ENCODE assay signal across 8 cellular contexts in the genomic region with DNA sequence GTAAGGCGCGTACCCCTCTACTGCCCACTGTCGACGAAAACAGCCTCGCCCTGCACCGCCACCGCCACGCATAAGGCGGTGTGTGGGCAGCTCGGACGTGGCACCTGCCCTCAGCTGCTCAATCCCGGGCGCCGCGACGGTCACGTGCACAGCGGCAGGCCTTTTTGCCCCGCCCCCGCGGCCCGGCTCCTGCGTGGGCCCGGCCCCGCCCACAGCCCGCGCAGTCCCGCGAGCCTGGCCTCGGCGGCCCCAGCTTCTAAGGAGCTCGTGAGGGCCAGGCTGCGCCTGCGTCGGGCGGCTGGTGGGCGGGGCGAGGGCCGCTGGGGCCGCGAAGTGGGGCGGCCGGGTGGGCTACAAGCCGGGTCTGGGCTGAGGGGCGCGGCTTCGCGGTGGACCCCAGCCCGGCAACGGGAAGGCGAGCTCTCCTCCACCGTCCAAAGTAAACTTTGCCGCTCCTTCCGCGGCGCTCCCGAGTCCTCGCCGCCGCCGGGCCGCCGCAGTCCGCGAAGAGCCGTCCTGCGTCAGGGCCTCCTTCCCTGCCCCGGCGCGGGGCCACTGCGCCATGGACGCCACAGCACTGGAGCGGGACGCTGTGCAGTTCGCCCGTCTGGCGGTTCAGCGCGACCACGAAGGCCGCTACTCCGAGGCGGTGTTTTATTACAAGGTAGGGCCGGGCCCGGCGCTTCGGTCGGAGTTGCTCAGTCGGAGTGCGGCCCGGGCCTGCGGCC. TPM values are rescaled to one million over a fixed set of nuclear protein-coding genes. Genes with fewer than 3 reads are reported as not detected.
DNase-seq lines count a peak whose midpoint lies in the region; ATAC-seq, FAIRE-seq and TF ChIP-seq lines count a peak whose summit lies in the region.

Gene CAPN7 (plus strand): TSS at position 313 of the 728 bp plus-strand sequence. CDS start 250 bp downstream, at position 563.

- H3K27me3 ChIP-seq in astrocyte (ENCODE audit: insufficient read depth, low read length) (no peaks in the 10 kb centered on the region), iPS DF 6.9 (ENCODE audit: control insufficient read depth, insufficient read depth, low read length) (no peaks in the 10 kb centered on the region), skeletal muscle tissue (ENCODE audit: control insufficient read depth in 3 of 3, insufficient read depth in 3 of 3, low read length in 3 of 3) (no peaks in the 10 kb centered on the region)

- no peaks in the 10 kb centered on the region for H3K27me3 Mint-ChIP-seq in astrocyte (ENCODE audit: low read depth, unreplicated experiment)

- no peak for TF ChIP-seq CTCF in astrocyte (IDR thresholded peaks at IDR 0.05; ENCODE audit: insufficient read depth, low read depth, low read length)

- H3K27ac ChIP-seq in astrocyte (ENCODE audit: low read depth, low read length), result peak within 1 kb of the TSS; percentile 87
- H3K27ac ChIP-seq in iPS DF 6.9 (ENCODE audit: low read length), result no peak within 1 kb of the TSS
- H3K27ac ChIP-seq in skeletal muscle tissue (ENCODE audit: low read depth, low read length), result peak within 1 kb of the TSS; percentile 94

- no peaks in the 10 kb centered on the region for H3K36me3 ChIP-seq in astrocyte (ENCODE audit: insufficient read depth, low read length)
- H3K36me3 ChIP-seq in iPS DF 6.9 (ENCODE audit: control insufficient read depth, insufficient read depth, low read length), result no peaks in the 10 kb centered on the region
- peaks cover 0 to 3% (median 0%) of the 10 kb centered on the region in 3 donors for H3K36me3 ChIP-seq in skeletal muscle tissue (ENCODE audit: control insufficient read depth in 3 of 3, insufficient read depth in 3 of 3, low read length in 3 of 3)

- H4K20me1 ChIP-seq in astrocyte (ENCODE audit: insufficient read depth, low read length), result peaks cover 28% of the 10 kb centered on the region

- peak within 1 kb of the TSS; percentile 92 for H2AFZ ChIP-seq in astrocyte (ENCODE audit: low read depth, low read length)

- H3K36me3 Mint-ChIP-seq in astrocyte (ENCODE audit: low read depth, unreplicated experiment), result no peaks in the 10 kb centered on the region

- peak within 1 kb of the TSS; percentile 96 for H3K27ac Mint-ChIP-seq in astrocyte (ENCODE audit: unreplicated experiment)

- no CpG with 5 or more reads among the region's 92 CpGs for WGBS in iPS DF 6.9 (ENCODE audit: insufficient coverage, insufficient read length)

- no peak for FAIRE-seq in astrocyte (lab: Jason Lieb, UNC)

- peaks cover 49% of the 10 kb centered on the region for H3K79me2 ChIP-seq in astrocyte (ENCODE audit: insufficient read depth, low read length)

- TF ChIP-seq POLR2A in Raji (IDR thresholded peaks at IDR 0.05; ENCODE audit: insufficient read depth, low read depth, low read length), result peak; percentile 92

- H3K4me3 ChIP-seq in astrocyte (ENCODE audit: insufficient read depth, low read depth, low read length) (peak within 1 kb of the TSS; percentile 83), iPS DF 6.9 (ENCODE audit: low read length) (peak within 1 kb of the TSS; percentile 77), skeletal muscle tissue (ENCODE audit: low read length in 3 of 3) (peak within 1 kb of the TSS; percentile 75 to 90 (median 89))

- peak; percentile 91 for ATAC-seq in GM18498 (IDR thresholded peaks at IDR 0.05; ENCODE audit: unreplicated experiment)
- peak; percentile 78 for ATAC-seq in HG02884 (IDR thresholded peaks at IDR 0.05; ENCODE audit: unreplicated experiment)

- peak within 1 kb of the TSS; percentile 95 for H3K4me3 Mint-ChIP-seq in astrocyte (ENCODE audit: unreplicated experiment)

- peaks cover 24% of the 10 kb centered on the region for H3K4me1 Mint-ChIP-seq in astrocyte (ENCODE audit: low read depth, unreplicated experiment)

- H3K9me3 Mint-ChIP-seq in astrocyte (ENCODE audit: unreplicated experiment), result no peaks in the 10 kb centered on the region

- H3K4me2 ChIP-seq in astrocyte (ENCODE audit: low read length), result peak within 1 kb of the TSS; percentile 88

- DNase-seq in astrocyte (ENCODE audit: low read depth) (peak; percentile 84), iPS DF 6.9 (ENCODE audit: low read depth, low spot score) (peak; percentile 35), NCI-H1436 (lab: John Stamatoyannopoulos, UW) (no peak)
- DNase-seq in effector CD8-positive, alpha-beta T cell (lab: John Stamatoyannopoulos, UW), result no peak

- H3K4me1 ChIP-seq in astrocyte (ENCODE audit: insufficient read depth, low read length), result peaks cover 11% of the 10 kb centered on the region
- H3K4me1 ChIP-seq in iPS DF 6.9 (ENCODE audit: control insufficient read depth, insufficient read depth, low read length), result peaks cover 2% of the 10 kb centered on the region; the same call in 1 of the 2 replicates
- H3K4me1 ChIP-seq in skeletal muscle tissue (ENCODE audit: control insufficient read depth in 3 of 3, insufficient read depth in 3 of 3, low read length in 3 of 3), result peaks cover 0 to 15% (median 5%) of the 10 kb centered on the region in 3 donors

- H3K9ac ChIP-seq in astrocyte (ENCODE audit: low read length), result peak within 1 kb of the TSS; percentile 94
- H3K9ac ChIP-seq in skeletal muscle tissue (ENCODE audit: low read depth in 1 of 3, low read length in 3 of 3), result peak within 1 kb of the TSS; percentile 92 to 97 (median 96)

- H3K9me3 ChIP-seq in astrocyte (ENCODE audit: insufficient read depth, low read depth, low read length) (no peaks in the 10 kb centered on the region), iPS DF 6.9 (ENCODE audit: control insufficient read depth, insufficient read depth, low read length) (no peaks in the 10 kb centered on the region), skeletal muscle tissue (ENCODE audit: control insufficient read depth in 3 of 3, low read length in 3 of 3) (no peaks in the 10 kb centered on the region)

RNA-seq across cellular contexts. Expression of gene CAPN7, which starts in this region (rescaled TPM):
- total RNA-seq in astrocyte, result 36.3 and 36.8 TPM in 2 replicates
- 32.9 TPM for total RNA-seq in skeletal muscle tissue

Comparison
In these comparisons a context has a peak if more than half of its experiments do, and no peak if none do; other contexts are left out.
1. DNase-seq: peak in astrocyte (single experiment) and iPS DF 6.9 (single experiment); none in NCI-H1436 (single experiment) and effector CD8-positive, alpha-beta T cell (single experiment).
2. Peak in every context shown above with its lines, with median percentiles within 50 percentile points of each other: H3K4me3 ChIP-seq.